Comparison of ENCODE assay signal across 19 cellular contexts in the genomic region with DNA sequence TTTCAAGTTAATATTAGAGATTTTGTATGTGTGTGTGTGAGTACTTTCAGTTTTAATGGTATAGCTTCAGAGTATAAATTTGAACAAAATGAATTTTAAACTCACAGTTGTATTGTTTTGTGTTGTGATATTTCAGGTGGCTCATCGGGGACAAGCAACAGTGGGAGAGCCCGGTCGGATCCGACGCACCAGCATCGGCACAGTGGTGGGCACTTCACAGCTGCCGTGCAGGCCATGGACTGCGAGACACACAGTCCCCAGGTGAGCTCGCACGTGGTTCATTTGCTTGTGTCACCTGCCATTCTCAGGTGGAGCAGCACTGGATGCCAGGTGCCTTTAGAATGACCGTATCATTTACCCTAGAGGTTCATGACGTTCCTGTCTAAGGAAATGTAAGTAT.
DNase-seq lines count a peak whose midpoint lies in the region; ATAC-seq, FAIRE-seq and TF ChIP-seq lines count a peak whose summit lies in the region.
"Had no signal": no experiment of that assay in that cellular context is flagged by ENCODE, and none has a peak within 500 bp of the region (broad histone marks: within the 10 kb centered on the region; RNA-seq: fewer than 3 reads in every experiment).

No MANE protein-coding gene starts in this region.

- peaks cover 2% of the 10 kb centered on the region for H3K79me1 ChIP-seq in trophoblast cell (ENCODE audit: low read length)

- H3K27ac ChIP-seq in K562 (ENCODE audit: extremely low read depth, low read depth, low read length) = no peak overlapping the region
- no peak overlapping the region for H3K27ac ChIP-seq in trophoblast cell (ENCODE audit: low read depth, low read length)
- H3K27ac ChIP-seq in gastroesophageal sphincter = no peak overlapping the region

- no peaks in the 10 kb centered on the region for H3K27me3 Mint-ChIP-seq in activated T-cell treated with anti-CD3 and anti-CD28 coated beads, Interleukin-2, amount 50 U/mL, for 24 hours
- H3K27me3 Mint-ChIP-seq: CD4-positive, alpha-beta memory T cell had no signal

- H2BK120ac ChIP-seq in trophoblast cell (ENCODE audit: insufficient read depth, low read length, poor library complexity) = no peak overlapping the region

- no peak for FAIRE-seq in K562 (lab: Jason Lieb, UNC)
- FAIRE-seq: GM12891, GM18507, H54 had no signal

- no peak overlapping the region for H2BK5ac ChIP-seq in trophoblast cell (ENCODE audit: low read depth, low read length, poor library complexity)

- no peaks in the 10 kb centered on the region for H3K27me3 ChIP-seq in K562 (ENCODE audit: control insufficient read depth in 2 of 2, insufficient read depth in 2 of 2, low read length in 2 of 2)
- H3K27me3 ChIP-seq in trophoblast cell (ENCODE audit: insufficient read depth, low read length) = no peaks in the 10 kb centered on the region
- H3K27me3 ChIP-seq in gastroesophageal sphincter = no peaks in the 10 kb centered on the region

- H3K36me3 ChIP-seq in K562 (ENCODE audit: control insufficient read depth, insufficient read depth, low read length) (peaks cover 93% of the 10 kb centered on the region), trophoblast cell (ENCODE audit: control insufficient read depth in 1 of 2, insufficient read depth in 2 of 2, low read length in 2 of 2) (peaks cover 23 to 37% of the 10 kb centered on the region in 2 experiments), gastroesophageal sphincter (peaks cover 3 to 80% of the 10 kb centered on the region in 2 donors)

- H2AFZ ChIP-seq in K562 (ENCODE audit: low read depth, low read length) (no peak overlapping the region), trophoblast cell (ENCODE audit: insufficient read depth, low read length, poor library complexity) (no peak overlapping the region)

- H4K91ac ChIP-seq in trophoblast cell (ENCODE audit: low read depth, low read length) = no peak overlapping the region

- no TSS peak for BruUV-seq in K562 (replicated peaks; lab: Mats Ljungman, UMichigan)

- CTCF ChIA-PET in K562 (lab: Yijun Ruan, JAX; ENCODE audit: low intra/inter-chr PET ratio) = no interaction called here

- H3K9me3 ChIP-seq in K562 (replicated peaks; ENCODE audit: control insufficient read depth, insufficient read depth, low read depth, low read length) (no peaks in the 10 kb centered on the region), trophoblast cell (ENCODE audit: insufficient read depth, low read depth, low read length) (no peaks in the 10 kb centered on the region), gastroesophageal sphincter (peaks cover 0 to 12% (median 0%) of the 10 kb centered on the region in 3 donors)
- H3K9me3 ChIP-seq: HAP-1 had no signal

- TF ChIP-seq CTCF in K562 (IDR thresholded peaks at IDR 0.05 in 2 of 3, conservative IDR thresholded peaks at IDR 0.05 in 1 of 3; ENCODE audit: insufficient read depth in 2 of 3, low read depth in 1 of 3, low read length in 3 of 3) = no peak
- no peak for TF ChIP-seq CTCF in gastroesophageal sphincter (IDR thresholded peaks at IDR 0.05)

- in situ Hi-C loops in K562 (cut with MboI) = no loop called here

- H2AK5ac ChIP-seq in trophoblast cell (ENCODE audit: low read length) = no peak overlapping the region

- H3K4ac ChIP-seq in trophoblast cell (ENCODE audit: low read depth, low read length) = no peak overlapping the region

- H3K4me2 ChIP-seq in K562 (ENCODE audit: insufficient read depth, low read length) (no peak overlapping the region), trophoblast cell (ENCODE audit: low read length) (no peak overlapping the region)

- no peak for TF ChIP-seq RAD21 in K562 (CRISPR knock-in tag; conservative IDR thresholded peaks at IDR 0.05 in 1 of 2, IDR thresholded peaks at IDR 0.05 in 1 of 2)

- H3K4me3 ChIP-seq in K562 (no peak overlapping the region), trophoblast cell (ENCODE audit: low read depth, low read length) (no peak overlapping the region), gastroesophageal sphincter (no peak overlapping the region)
- H3K4me3 ChIP-seq: HAP-1 had no signal

- H3K4me1 ChIP-seq in K562 (replicated peaks in 1 of 2; ENCODE audit: control insufficient read depth in 2 of 2, insufficient read depth in 2 of 2, low read length in 2 of 2) (peaks cover 4 to 12% of the 10 kb centered on the region in 2 experiments; a peak in 3 of 5 replicates), trophoblast cell (ENCODE audit: control insufficient read depth in 1 of 2, insufficient read depth in 2 of 2, low read length in 2 of 2) (peaks cover 0 to 3% of the 10 kb centered on the region in 2 experiments), gastroesophageal sphincter (no peaks in the 10 kb centered on the region)
- H3K4me1 ChIP-seq: HAP-1 had no signal

- 92% methylated on average over 12 of the region's 12 CpGs for WGBS in K562 (ENCODE audit: insufficient coverage, low coverage, missing lambda C conversion rate)
- WGBS in trophoblast cell (ENCODE audit: extremely low coverage, insufficient coverage, insufficient read length) = no CpG with 5 or more reads among the region's 12 CpGs
- 82 to 97% methylated on average over 3 to 9 of the region's 12 CpGs for WGBS in gastroesophageal sphincter (ENCODE audit: low coverage in 1 of 2), 2 donors

- DNase-seq in activated T-cell treated with anti-CD3 and anti-CD28 coated beads, Interleukin-2, amount 50 U/mL, for 24 hours = no peak
- DNase-seq in activated T-cell treated with anti-CD3 and anti-CD28 coated beads, Interleukin-2, amount 50 U/mL, for 48 hours = no peak
- DNase-seq in K562 (ENCODE audit: extremely low read depth in 1 of 4, low spot score in 3 of 4) (no peak), trophoblast cell (peak; percentile 29 to 45), pons (ENCODE audit: low spot score) (no peak)
- DNase-seq: C1 segment of cervical spinal cord; Calu3; CD4-positive, alpha-beta memory T cell; COR-L47; DMS53; DMS79 treated with DMSO at 0.1 percent for 48 hours; GF-D8; GOT3; HFFc6 had no signal

- no peaks in the 10 kb centered on the region for H3K9me1 ChIP-seq in K562 (ENCODE audit: control insufficient read depth, insufficient read depth, low read length)

- no peak for TF ChIP-seq EP300 in K562 (IDR thresholded peaks at IDR 0.05; ENCODE audit: low read length)
- no peak for TF ChIP-seq EP300 in gastroesophageal sphincter (IDR thresholded peaks at IDR 0.05)

- H3K4me1 Mint-ChIP-seq in activated T-cell treated with anti-CD3 and anti-CD28 coated beads, Interleukin-2, amount 50 U/mL, for 24 hours (ENCODE audit: low read depth) = peaks cover 39% of the 10 kb centered on the region

- H3K9ac ChIP-seq in K562 (ENCODE audit: insufficient read depth in 1 of 2, low read depth in 2 of 2, low read length in 2 of 2) = no peak overlapping the region
- H3K9ac ChIP-seq in trophoblast cell (ENCODE audit: low read length) = no peak overlapping the region

- no peaks in the 10 kb centered on the region; the same call in 1 of the 2 replicates for H4K20me1 ChIP-seq in K562 (replicated peaks; ENCODE audit: control insufficient read depth, insufficient read depth, low read length)

- H3K4me3 Mint-ChIP-seq in activated T-cell treated with anti-CD3 and anti-CD28 coated beads, Interleukin-2, amount 50 U/mL, for 24 hours = no peak overlapping the region
- H3K4me3 Mint-ChIP-seq: CD4-positive, alpha-beta memory T cell; HFFc6 had no signal

- no peak for TF ChIP-seq POLR2A in K562 (conservative IDR thresholded peaks at IDR 0.05)
- no peak for TF ChIP-seq POLR2A in gastroesophageal sphincter (IDR thresholded peaks at IDR 0.05)

- no peak overlapping the region for H2BK12ac ChIP-seq in trophoblast cell (ENCODE audit: low read length)

- no peak overlapping the region for H3K18ac ChIP-seq in trophoblast cell (ENCODE audit: low read length)

- H3K79me2 ChIP-seq in K562 (ENCODE audit: control insufficient read depth, insufficient read depth, low read length) (peaks cover 28% of the 10 kb centered on the region), trophoblast cell (ENCODE audit: control insufficient read depth, insufficient read depth, low read length, poor library complexity) (peaks cover 2% of the 10 kb centered on the region)

- H3K23ac ChIP-seq in trophoblast cell (ENCODE audit: low read length) = no peak overlapping the region

- peak overlapping the region; percentile 66 for H3K27ac Mint-ChIP-seq in activated T-cell treated with anti-CD3 and anti-CD28 coated beads, Interleukin-2, amount 50 U/mL, for 24 hours

- POLR2A ChIA-PET in K562 (lab: Yijun Ruan, JAX) = no interaction called here

- peaks cover 20% of the 10 kb centered on the region for H3K36me3 Mint-ChIP-seq in activated T-cell treated with anti-CD3 and anti-CD28 coated beads, Interleukin-2, amount 50 U/mL, for 24 hours (ENCODE audit: low read depth)

- intact Hi-C loops in K562 (cut with micrococcal nuclease) = loop anchor here (5.0 kb wide), 1 partner anchor 76 kb away; no protein-coding TSS in a partner anchor

- H3K14ac ChIP-seq in trophoblast cell (ENCODE audit: low read length) = no peak overlapping the region

- no peak overlapping the region for H4K12ac ChIP-seq in trophoblast cell (ENCODE audit: low read depth, low read length)

- ATAC-seq in K562 (no peak), gastroesophageal sphincter (no peak)

- no peak overlapping the region for H4K8ac ChIP-seq in trophoblast cell (ENCODE audit: low read depth, low read length)

- no peaks in the 10 kb centered on the region for H3K9me3 Mint-ChIP-seq in activated T-cell treated with anti-CD3 and anti-CD28 coated beads, Interleukin-2, amount 50 U/mL, for 24 hours
- H3K9me3 Mint-ChIP-seq: CD4-positive, alpha-beta memory T cell had no signal

TF ChIP-seq in K562, 482 proteins besides CTCF, POLR2A, EP300 and RAD21:
- TF ChIP-seq POLR2AphosphoS2 (IDR thresholded peaks at IDR 0.05; ENCODE audit: low read length) (0 out of 2 replicates have a peak, but pooled peaks have one; percentile 22), HNRNPL (IDR thresholded peaks at IDR 0.05; ENCODE audit: low read depth, low read length) (no peak)

Comparison
In these comparisons a context has a peak if more than half of its experiments do, and no peak if none do; other contexts are left out.
1. DNase-seq: peak in trophoblast cell (2 of 2); none in activated T-cell treated with anti-CD3 and anti-CD28 coated beads, Interleukin-2, amount 50 U/mL, for 24 hours (single experiment), activated T-cell treated with anti-CD3 and anti-CD28 coated beads, Interleukin-2, amount 50 U/mL, for 48 hours (0 of 2), K562 (0 of 4) and pons (single experiment).